In the genomic region with DNA sequence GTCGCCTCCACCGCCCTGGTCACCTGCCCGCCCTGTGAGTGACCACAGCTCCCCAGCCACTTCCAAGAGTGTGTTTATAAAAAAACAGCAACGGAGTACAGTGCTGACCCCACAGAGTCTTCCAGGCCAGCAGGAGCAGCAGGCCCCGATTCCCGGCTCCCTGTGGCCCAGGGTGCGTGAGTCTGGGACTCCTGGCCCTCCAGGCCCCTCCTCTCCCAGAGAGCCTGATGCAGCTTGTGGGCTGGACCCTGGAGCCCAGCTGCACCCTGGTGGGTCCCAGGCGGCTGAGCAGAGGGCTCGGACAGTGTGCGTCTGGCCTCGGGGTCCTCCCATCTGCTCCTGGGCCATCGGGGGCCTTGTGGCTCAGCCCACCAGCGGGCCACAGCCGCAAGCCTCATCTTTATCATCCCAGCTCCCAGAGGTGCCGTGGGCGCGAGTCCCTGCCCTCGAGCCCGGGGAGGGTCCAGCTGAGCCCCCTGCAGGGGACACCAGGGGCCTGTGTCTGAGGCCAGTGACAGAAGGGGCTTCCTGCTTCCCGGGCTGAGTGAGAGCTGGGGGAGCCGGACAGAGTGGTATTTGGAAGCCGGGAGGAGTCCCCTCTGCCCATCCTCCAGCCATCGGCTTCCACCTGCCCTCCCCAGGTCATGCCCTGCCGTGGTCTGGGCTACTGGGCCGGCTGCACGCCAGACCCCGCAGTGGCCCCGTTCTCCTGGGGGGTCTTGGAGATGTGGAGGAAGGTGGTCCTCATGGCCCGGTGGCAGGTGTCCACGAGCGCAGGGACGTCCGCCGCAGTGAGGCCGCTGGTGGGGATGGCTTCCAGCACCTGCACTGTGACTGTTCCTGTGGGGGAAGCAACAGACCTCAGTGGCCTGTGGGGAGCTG, we compare ENCODE assay signal across 1 cellular context.
TF ChIP-seq lines count a peak whose summit lies in the region.

No MANE protein-coding gene starts in this region.

TF ChIP-seq in K562, 482 proteins besides CTCF, POLR2A, EP300 and RAD21 (continued from another document and continues in another):
- TF ChIP-seq ZNF311 (CRISPR knock-in tag; IDR thresholded peaks at IDR 0.05): no peak
- TF ChIP-seq, protein P1, sequence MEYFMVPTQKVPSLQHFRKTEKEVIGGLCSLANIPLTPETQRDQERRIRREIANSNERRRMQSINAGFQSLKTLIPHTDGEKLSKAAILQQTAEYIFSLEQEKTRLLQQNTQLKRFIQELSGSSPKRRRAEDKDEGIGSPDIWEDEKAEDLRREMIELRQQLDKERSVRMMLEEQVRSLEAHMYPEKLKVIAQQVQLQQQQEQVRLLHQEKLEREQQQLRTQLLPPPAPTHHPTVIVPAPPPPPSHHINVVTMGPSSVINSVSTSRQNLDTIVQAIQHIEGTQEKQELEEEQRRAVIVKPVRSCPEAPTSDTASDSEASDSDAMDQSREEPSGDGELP (CRISPR knock-in tag; IDR thresholded peaks at IDR 0.05; ENCODE audit: borderline replicate concordance): peak; percentile 85
- TF ChIP-seq ETV5 (CRISPR knock-in tag; IDR thresholded peaks at IDR 0.05; ENCODE audit: low read depth): no peak
- peak; percentile 68 for TF ChIP-seq CCNT2 (IDR thresholded peaks at IDR 0.05; ENCODE audit: borderline replicate concordance, extremely low read depth, insufficient read length, low read depth, low read length)
- TF ChIP-seq ZSCAN32 (CRISPR knock-in tag; IDR thresholded peaks at IDR 0.05): peak; percentile 16
- 0 out of 4 replicates have a peak, but pooled peaks of 1 of the 2 experiments have one; percentile 15 for TF ChIP-seq NONO (IDR thresholded peaks at IDR 0.05; ENCODE audit: low read depth in 2 of 2, low read length in 1 of 2)
- TF ChIP-seq ILF3 (IDR thresholded peaks at IDR 0.05; ENCODE audit: borderline replicate concordance): peak; percentile 76; the same call in 1 of the 2 replicates
- peak; percentile 42; the same call in 1 of the 2 replicates for TF ChIP-seq ZNF764 (CRISPR knock-in tag; IDR thresholded peaks at IDR 0.05; ENCODE audit: low read depth)
- TF ChIP-seq CSDE1 (IDR thresholded peaks at IDR 0.05): no peak
- TF ChIP-seq PTBP1 (IDR thresholded peaks at IDR 0.05; ENCODE audit: low read depth, low read length): peak; percentile 67
- no peak for TF ChIP-seq ZNF140 (CRISPR knock-in tag; IDR thresholded peaks at IDR 0.05)
- TF ChIP-seq, protein P2, sequence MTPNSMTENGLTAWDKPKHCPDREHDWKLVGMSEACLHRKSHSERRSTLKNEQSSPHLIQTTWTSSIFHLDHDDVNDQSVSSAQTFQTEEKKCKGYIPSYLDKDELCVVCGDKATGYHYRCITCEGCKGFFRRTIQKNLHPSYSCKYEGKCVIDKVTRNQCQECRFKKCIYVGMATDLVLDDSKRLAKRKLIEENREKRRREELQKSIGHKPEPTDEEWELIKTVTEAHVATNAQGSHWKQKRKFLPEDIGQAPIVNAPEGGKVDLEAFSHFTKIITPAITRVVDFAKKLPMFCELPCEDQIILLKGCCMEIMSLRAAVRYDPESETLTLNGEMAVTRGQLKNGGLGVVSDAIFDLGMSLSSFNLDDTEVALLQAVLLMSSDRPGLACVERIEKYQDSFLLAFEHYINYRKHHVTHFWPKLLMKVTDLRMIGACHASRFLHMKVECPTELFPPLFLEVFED (CRISPR knock-in tag; conservative IDR thresholded peaks at IDR 0.05): peak; percentile 87
- TF ChIP-seq, protein P3, sequence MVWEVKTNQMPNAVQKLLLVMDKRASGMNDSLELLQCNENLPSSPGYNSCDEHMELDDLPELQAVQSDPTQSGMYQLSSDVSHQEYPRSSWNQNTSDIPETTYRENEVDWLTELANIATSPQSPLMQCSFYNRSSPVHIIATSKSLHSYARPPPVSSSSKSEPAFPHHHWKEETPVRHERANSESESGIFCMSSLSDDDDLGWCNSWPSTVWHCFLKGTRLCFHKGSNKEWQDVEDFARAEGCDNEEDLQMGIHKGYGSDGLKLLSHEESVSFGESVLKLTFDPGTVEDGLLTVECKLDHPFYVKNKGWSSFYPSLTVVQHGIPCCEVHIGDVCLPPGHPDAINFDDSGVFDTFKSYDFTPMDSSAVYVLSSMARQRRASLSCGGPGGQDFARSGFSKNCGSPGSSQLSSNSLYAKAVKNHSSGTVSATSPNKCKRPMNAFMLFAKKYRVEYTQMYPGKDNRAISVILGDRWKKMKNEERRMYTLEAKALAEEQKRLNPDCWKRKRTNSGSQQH (CRISPR knock-in tag; IDR thresholded peaks at IDR 0.05): 0 out of 2 replicates have a peak, but pooled peaks have one; percentile 25
- TF ChIP-seq, protein P4, sequence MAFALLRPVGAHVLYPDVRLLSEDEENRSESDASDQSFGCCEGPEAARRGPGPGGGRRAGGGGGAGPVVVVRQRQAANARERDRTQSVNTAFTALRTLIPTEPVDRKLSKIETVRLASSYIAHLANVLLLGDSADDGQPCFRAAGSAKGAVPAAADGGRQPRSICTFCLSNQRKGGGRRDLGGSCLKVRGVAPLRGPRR (CRISPR knock-in tag; IDR thresholded peaks at IDR 0.05): no peak
- TF ChIP-seq HCFC1 (IDR thresholded peaks at IDR 0.05; ENCODE audit: low read depth, low read length): no peak
- TF ChIP-seq ZNF445 (CRISPR knock-in tag; IDR thresholded peaks at IDR 0.05; ENCODE audit: low read depth): 0 out of 2 replicates have a peak, but pooled peaks have one; percentile 5
- TF ChIP-seq PHB2 (IDR thresholded peaks at IDR 0.05; ENCODE audit: low read depth): no peak
- no peak for TF ChIP-seq ESRRA (IDR thresholded peaks at IDR 0.05; ENCODE audit: borderline replicate concordance, low read depth)
- TF ChIP-seq TARDBP (IDR thresholded peaks at IDR 0.05): peak; percentile 79; the same call in 1 of the 2 replicates
- peak; percentile 70; the same call in 1 of the 2 replicates for TF ChIP-seq PHB (CRISPR knock-in tag; IDR thresholded peaks at IDR 0.05)
- TF ChIP-seq, protein P5, sequence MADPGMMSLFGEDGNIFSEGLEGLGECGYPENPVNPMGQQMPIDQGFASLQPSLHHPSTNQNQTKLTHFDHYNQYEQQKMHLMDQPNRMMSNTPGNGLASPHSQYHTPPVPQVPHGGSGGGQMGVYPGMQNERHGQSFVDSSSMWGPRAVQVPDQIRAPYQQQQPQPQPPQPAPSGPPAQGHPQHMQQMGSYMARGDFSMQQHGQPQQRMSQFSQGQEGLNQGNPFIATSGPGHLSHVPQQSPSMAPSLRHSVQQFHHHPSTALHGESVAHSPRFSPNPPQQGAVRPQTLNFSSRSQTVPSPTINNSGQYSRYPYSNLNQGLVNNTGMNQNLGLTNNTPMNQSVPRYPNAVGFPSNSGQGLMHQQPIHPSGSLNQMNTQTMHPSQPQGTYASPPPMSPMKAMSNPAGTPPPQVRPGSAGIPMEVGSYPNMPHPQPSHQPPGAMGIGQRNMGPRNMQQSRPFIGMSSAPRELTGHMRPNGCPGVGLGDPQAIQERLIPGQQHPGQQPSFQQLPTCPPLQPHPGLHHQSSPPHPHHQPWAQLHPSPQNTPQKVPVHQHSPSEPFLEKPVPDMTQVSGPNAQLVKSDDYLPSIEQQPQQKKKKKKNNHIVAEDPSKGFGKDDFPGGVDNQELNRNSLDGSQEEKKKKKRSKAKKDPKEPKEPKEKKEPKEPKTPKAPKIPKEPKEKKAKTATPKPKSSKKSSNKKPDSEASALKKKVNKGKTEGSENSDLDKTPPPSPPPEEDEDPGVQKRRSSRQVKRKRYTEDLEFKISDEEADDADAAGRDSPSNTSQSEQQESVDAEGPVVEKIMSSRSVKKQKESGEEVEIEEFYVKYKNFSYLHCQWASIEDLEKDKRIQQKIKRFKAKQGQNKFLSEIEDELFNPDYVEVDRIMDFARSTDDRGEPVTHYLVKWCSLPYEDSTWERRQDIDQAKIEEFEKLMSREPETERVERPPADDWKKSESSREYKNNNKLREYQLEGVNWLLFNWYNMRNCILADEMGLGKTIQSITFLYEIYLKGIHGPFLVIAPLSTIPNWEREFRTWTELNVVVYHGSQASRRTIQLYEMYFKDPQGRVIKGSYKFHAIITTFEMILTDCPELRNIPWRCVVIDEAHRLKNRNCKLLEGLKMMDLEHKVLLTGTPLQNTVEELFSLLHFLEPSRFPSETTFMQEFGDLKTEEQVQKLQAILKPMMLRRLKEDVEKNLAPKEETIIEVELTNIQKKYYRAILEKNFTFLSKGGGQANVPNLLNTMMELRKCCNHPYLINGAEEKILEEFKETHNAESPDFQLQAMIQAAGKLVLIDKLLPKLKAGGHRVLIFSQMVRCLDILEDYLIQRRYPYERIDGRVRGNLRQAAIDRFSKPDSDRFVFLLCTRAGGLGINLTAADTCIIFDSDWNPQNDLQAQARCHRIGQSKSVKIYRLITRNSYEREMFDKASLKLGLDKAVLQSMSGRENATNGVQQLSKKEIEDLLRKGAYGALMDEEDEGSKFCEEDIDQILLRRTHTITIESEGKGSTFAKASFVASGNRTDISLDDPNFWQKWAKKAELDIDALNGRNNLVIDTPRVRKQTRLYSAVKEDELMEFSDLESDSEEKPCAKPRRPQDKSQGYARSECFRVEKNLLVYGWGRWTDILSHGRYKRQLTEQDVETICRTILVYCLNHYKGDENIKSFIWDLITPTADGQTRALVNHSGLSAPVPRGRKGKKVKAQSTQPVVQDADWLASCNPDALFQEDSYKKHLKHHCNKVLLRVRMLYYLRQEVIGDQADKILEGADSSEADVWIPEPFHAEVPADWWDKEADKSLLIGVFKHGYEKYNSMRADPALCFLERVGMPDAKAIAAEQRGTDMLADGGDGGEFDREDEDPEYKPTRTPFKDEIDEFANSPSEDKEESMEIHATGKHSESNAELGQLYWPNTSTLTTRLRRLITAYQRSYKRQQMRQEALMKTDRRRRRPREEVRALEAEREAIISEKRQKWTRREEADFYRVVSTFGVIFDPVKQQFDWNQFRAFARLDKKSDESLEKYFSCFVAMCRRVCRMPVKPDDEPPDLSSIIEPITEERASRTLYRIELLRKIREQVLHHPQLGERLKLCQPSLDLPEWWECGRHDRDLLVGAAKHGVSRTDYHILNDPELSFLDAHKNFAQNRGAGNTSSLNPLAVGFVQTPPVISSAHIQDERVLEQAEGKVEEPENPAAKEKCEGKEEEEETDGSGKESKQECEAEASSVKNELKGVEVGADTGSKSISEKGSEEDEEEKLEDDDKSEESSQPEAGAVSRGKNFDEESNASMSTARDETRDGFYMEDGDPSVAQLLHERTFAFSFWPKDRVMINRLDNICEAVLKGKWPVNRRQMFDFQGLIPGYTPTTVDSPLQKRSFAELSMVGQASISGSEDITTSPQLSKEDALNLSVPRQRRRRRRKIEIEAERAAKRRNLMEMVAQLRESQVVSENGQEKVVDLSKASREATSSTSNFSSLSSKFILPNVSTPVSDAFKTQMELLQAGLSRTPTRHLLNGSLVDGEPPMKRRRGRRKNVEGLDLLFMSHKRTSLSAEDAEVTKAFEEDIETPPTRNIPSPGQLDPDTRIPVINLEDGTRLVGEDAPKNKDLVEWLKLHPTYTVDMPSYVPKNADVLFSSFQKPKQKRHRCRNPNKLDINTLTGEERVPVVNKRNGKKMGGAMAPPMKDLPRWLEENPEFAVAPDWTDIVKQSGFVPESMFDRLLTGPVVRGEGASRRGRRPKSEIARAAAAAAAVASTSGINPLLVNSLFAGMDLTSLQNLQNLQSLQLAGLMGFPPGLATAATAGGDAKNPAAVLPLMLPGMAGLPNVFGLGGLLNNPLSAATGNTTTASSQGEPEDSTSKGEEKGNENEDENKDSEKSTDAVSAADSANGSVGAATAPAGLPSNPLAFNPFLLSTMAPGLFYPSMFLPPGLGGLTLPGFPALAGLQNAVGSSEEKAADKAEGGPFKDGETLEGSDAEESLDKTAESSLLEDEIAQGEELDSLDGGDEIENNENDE (IDR thresholded peaks at IDR 0.05; ENCODE audit: low read depth, low read length): peak; percentile 79
- peak; percentile 48; the same call in 1 of the 2 replicates for TF ChIP-seq ZNF253 (CRISPR knock-in tag; conservative IDR thresholded peaks at IDR 0.05)
- TF ChIP-seq KLF10 (CRISPR knock-in tag; IDR thresholded peaks at IDR 0.05): no peak
- TF ChIP-seq, protein P6, sequence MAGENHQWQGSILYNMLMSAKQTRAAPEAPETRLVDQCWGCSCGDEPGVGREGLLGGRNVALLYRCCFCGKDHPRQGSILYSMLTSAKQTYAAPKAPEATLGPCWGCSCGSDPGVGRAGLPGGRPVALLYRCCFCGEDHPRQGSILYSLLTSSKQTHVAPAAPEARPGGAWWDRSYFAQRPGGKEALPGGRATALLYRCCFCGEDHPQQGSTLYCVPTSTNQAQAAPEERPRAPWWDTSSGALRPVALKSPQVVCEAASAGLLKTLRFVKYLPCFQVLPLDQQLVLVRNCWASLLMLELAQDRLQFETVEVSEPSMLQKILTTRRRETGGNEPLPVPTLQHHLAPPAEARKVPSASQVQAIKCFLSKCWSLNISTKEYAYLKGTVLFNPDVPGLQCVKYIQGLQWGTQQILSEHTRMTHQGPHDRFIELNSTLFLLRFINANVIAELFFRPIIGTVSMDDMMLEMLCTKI (IDR thresholded peaks at IDR 0.05; ENCODE audit: partially characterized antibody): no peak
- TF ChIP-seq MAZ (CRISPR knock-in tag; conservative IDR thresholded peaks at IDR 0.05 in 1 of 2, IDR thresholded peaks at IDR 0.05 in 1 of 2): peak in 1 of 2 experiments; percentile 74; a peak in 2 of 4 replicates
- TF ChIP-seq YY1 (IDR thresholded peaks at IDR 0.05; ENCODE audit: borderline replicate concordance in 1 of 3, control insufficient read depth in 1 of 3, extremely low read depth in 1 of 3, insufficient read depth in 3 of 3, insufficient read length in 1 of 3, insufficient replicate concordance in 2 of 3, low read depth in 1 of 3, low read length in 2 of 3): no peak
- peak; percentile 36; the same call in 1 of the 2 replicates for TF ChIP-seq ZNF444 (CRISPR knock-in tag; IDR thresholded peaks at IDR 0.05)
- TF ChIP-seq TAF9B (IDR thresholded peaks at IDR 0.05; ENCODE audit: partially characterized antibody): no peak
- no peak for TF ChIP-seq GABPB2 (CRISPR knock-in tag; conservative IDR thresholded peaks at IDR 0.05)
- 0 out of 2 replicates have a peak, but pooled peaks have one; percentile 72 for TF ChIP-seq SRSF1 (IDR thresholded peaks at IDR 0.05; ENCODE audit: low read depth, low read length)
- TF ChIP-seq, protein P7, sequence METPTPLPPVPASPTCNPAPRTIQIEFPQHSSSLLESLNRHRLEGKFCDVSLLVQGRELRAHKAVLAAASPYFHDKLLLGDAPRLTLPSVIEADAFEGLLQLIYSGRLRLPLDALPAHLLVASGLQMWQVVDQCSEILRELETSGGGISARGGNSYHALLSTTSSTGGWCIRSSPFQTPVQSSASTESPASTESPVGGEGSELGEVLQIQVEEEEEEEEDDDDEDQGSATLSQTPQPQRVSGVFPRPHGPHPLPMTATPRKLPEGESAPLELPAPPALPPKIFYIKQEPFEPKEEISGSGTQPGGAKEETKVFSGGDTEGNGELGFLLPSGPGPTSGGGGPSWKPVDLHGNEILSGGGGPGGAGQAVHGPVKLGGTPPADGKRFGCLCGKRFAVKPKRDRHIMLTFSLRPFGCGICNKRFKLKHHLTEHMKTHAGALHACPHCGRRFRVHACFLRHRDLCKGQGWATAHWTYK (CRISPR knock-in tag; IDR thresholded peaks at IDR 0.05): peak; percentile 65
- 0 out of 2 replicates have a peak, but pooled peaks have one; percentile 7 for TF ChIP-seq RUNX1 (IDR thresholded peaks at IDR 0.05; ENCODE audit: low read depth)
- peak; percentile 81 for TF ChIP-seq SMAD1 (IDR thresholded peaks at IDR 0.05; ENCODE audit: low read depth, low read length, partially characterized antibody)
- TF ChIP-seq MAFK (IDR thresholded peaks at IDR 0.05; ENCODE audit: low read length): 0 out of 2 replicates have a peak, but pooled peaks have one; percentile 17
- TF ChIP-seq, protein P8, sequence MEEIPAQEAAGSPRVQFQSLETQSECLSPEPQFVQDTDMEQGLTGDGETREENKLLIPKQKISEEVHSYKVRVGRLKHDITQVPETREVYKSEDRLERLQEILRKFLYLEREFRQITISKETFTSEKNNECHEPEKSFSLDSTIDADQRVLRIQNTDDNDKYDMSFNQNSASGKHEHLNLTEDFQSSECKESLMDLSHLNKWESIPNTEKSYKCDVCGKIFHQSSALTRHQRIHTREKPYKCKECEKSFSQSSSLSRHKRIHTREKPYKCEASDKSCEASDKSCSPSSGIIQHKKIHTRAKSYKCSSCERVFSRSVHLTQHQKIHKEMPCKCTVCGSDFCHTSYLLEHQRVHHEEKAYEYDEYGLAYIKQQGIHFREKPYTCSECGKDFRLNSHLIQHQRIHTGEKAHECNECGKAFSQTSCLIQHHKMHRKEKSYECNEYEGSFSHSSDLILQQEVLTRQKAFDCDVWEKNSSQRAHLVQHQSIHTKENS (CRISPR knock-in tag; IDR thresholded peaks at IDR 0.05): peak; percentile 83
